12 cellular contexts compared by ENCODE assay signal in the genomic region with DNA sequence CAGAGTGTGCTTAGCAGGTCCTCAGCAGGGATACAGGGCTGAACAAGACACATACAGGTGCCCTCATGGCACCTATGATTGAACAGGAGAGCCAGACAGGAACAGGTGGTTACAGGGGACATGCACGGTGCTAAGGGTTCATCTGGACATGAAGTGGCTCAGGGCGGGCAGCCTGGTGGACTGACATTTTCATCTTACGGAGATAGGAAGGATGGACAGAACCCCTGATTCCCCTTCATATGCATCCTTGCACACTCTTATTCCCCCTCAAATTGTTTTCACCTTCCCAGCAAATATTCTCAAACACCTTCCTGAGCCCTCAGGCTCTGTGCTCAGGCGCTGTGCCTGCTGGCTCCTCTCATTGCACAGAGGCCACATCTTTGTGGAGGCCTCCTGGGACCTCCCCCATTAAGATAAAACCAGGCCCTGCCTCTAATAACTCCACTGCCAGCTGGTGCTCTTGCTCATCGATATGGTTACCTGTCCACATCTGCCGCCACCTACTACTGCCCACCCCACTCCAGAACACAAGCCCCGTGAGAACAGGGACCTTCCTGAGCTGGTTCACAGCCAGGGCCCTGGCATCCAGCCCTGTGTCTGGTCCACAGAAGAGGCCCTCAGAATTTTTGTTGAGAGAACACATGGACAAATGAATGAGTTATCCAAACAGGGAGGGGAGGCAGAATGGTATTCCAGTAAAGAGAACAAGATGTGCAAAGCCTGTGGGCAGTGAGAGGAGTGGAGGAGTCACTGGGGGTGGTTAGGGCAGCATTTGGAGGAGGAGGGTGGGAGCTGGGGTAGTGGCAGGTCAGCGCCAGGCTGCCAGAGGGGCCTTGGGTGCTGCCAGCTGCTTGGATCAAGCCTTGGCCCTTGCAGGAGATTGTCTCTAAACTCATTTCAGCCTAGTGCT.
DNase-seq lines count a peak whose midpoint lies in the region; ATAC-seq and TF ChIP-seq lines count a peak whose summit lies in the region.
"Had no signal": no experiment of that assay in that cellular context is flagged by ENCODE, and none has a peak within 500 bp of the region (broad histone marks: within the 10 kb centered on the region; RNA-seq: fewer than 3 reads in every experiment).

No MANE protein-coding gene starts in this region.

- peaks cover 31 to 40% of the 10 kb centered on the region in 2 donors for H3K4me1 ChIP-seq in ascending aorta
- H3K4me1 ChIP-seq in thoracic aorta (ENCODE audit: control insufficient read depth in 1 of 2, low read depth in 2 of 2) = peaks cover 36 to 51% of the 10 kb centered on the region in 2 donors
- no peaks in the 10 kb centered on the region for H3K4me1 ChIP-seq in naive thymus-derived CD4-positive, alpha-beta T cell (ENCODE audit: control insufficient read depth in 2 of 2, insufficient read depth in 2 of 2, low read length in 2 of 2)

- H3K36me3 ChIP-seq in ascending aorta (peaks cover 0 to 5% of the 10 kb centered on the region in 2 donors), thoracic aorta (no peaks in the 10 kb centered on the region)
- H3K36me3 ChIP-seq in naive thymus-derived CD4-positive, alpha-beta T cell (ENCODE audit: control insufficient read depth in 2 of 3, insufficient read depth in 3 of 3, low read length in 3 of 3) = no peaks in the 10 kb centered on the region

- no peak overlapping the region for H3K27ac Mint-ChIP-seq in naive thymus-derived CD4-positive, alpha-beta T cell
- H3K27ac Mint-ChIP-seq: activated T-cell treated with anti-CD3 and anti-CD28 coated beads, Interleukin-2, amount 50 U/mL, for 24 hours had no signal

- intact Hi-C loops in ascending aorta (cut with DNase I) (no loop called here), left ventricle myocardium superior (cut with micrococcal nuclease) (no loop called here)
- intact Hi-C loops in naive thymus-derived CD4-positive, alpha-beta T cell (cut with micrococcal nuclease) = no loop called here

- H3K9me3 ChIP-seq in ascending aorta (no peaks in the 10 kb centered on the region), thoracic aorta (no peaks in the 10 kb centered on the region)
- no peaks in the 10 kb centered on the region for H3K9me3 ChIP-seq in naive thymus-derived CD4-positive, alpha-beta T cell (ENCODE audit: control insufficient read depth in 2 of 3, low read length in 3 of 3)

- TF ChIP-seq CTCF in ascending aorta (IDR thresholded peaks at IDR 0.05) = no peak
- no peak for TF ChIP-seq CTCF in thoracic aorta (IDR thresholded peaks at IDR 0.05)

- H3K4me3 ChIP-seq in ascending aorta (no peak overlapping the region), thoracic aorta (no peak overlapping the region)
- no peak overlapping the region for H3K4me3 ChIP-seq in naive thymus-derived CD4-positive, alpha-beta T cell (ENCODE audit: low read length)

- H3K9me3 Mint-ChIP-seq in naive thymus-derived CD4-positive, alpha-beta T cell = no peaks in the 10 kb centered on the region
- H3K9me3 Mint-ChIP-seq: activated T-cell treated with anti-CD3 and anti-CD28 coated beads, Interleukin-2, amount 50 U/mL, for 24 hours; naive thymus-derived CD8-positive, alpha-beta T cell had no signal

- no peaks in the 10 kb centered on the region for H3K36me3 Mint-ChIP-seq in naive thymus-derived CD4-positive, alpha-beta T cell
- H3K36me3 Mint-ChIP-seq: naive thymus-derived CD8-positive, alpha-beta T cell had no signal

- CTCF ChIA-PET in naive thymus-derived CD4-positive, alpha-beta T cell (lab: Charles Lee) = no interaction called here

- H3K27ac ChIP-seq in ascending aorta (peak overlapping the region; percentile 91 to 93), thoracic aorta (peak overlapping the region; percentile 91 to 95)
- H3K27ac ChIP-seq in naive thymus-derived CD4-positive, alpha-beta T cell (ENCODE audit: low read depth, low read length) = no peak overlapping the region

- H3K4me3 Mint-ChIP-seq in naive thymus-derived CD4-positive, alpha-beta T cell = no peak overlapping the region
- H3K4me3 Mint-ChIP-seq: activated T-cell treated with anti-CD3 and anti-CD28 coated beads, Interleukin-2, amount 50 U/mL, for 24 hours; naive thymus-derived CD8-positive, alpha-beta T cell had no signal

- no peaks in the 10 kb centered on the region for H3K27me3 Mint-ChIP-seq in naive thymus-derived CD4-positive, alpha-beta T cell
- H3K27me3 Mint-ChIP-seq: activated T-cell treated with anti-CD3 and anti-CD28 coated beads, Interleukin-2, amount 50 U/mL, for 24 hours; naive thymus-derived CD8-positive, alpha-beta T cell had no signal

- no peaks in the 10 kb centered on the region for H3K27me3 ChIP-seq in ascending aorta
- no peaks in the 10 kb centered on the region for H3K27me3 ChIP-seq in thoracic aorta (replicated peaks; ENCODE audit: insufficient read depth)
- H3K27me3 ChIP-seq in naive thymus-derived CD4-positive, alpha-beta T cell (ENCODE audit: control insufficient read depth in 2 of 2, insufficient read depth in 2 of 2, low read length in 2 of 2) = no peaks in the 10 kb centered on the region

- POLR2A ChIA-PET in naive thymus-derived CD4-positive, alpha-beta T cell (lab: Charles Lee) = no interaction called here

- DNase-seq in NCI-H345 (lab: John Stamatoyannopoulos, UW) (peak; percentile 21), NCI-H345 treated with DMSO at 0.1 percent for 48 hours (lab: John Stamatoyannopoulos, UW; ENCODE audit: unreplicated experiment) (no peak), ascending aorta (ENCODE audit: low spot score in 2 of 2) (peak in 1 of 2 donors; percentile 63), left ventricle myocardium superior (peak; percentile 57), thoracic aorta (ENCODE audit: low spot score) (no peak), NCI-H146 treated with DMSO at 0.1 percent for 48 hours (lab: John Stamatoyannopoulos, UW; ENCODE audit: unreplicated experiment) (no peak)
- DNase-seq in naive thymus-derived CD4-positive, alpha-beta T cell = no peak
- DNase-seq: activated T-cell treated with anti-CD3 and anti-CD28 coated beads, Interleukin-2, amount 50 U/mL, for 24 hours; NCI-H2081 treated with DMSO at 0.1 percent for 48 hours had no signal

- peaks cover 0 to 2% (median 0%) of the 10 kb centered on the region in 7 donors for H3K4me1 Mint-ChIP-seq in naive thymus-derived CD4-positive, alpha-beta T cell
- H3K4me1 Mint-ChIP-seq: naive thymus-derived CD8-positive, alpha-beta T cell had no signal

- peak; percentile 36 for ATAC-seq in left ventricle myocardium superior
- ATAC-seq in thoracic aorta (ENCODE audit: insufficient number of reproducible peaks, low FRiP score, low read depth) = no peak
- ATAC-seq in naive thymus-derived CD4-positive, alpha-beta T cell = no peak
- no peak for ATAC-seq in HG02610 (IDR thresholded peaks at IDR 0.05; ENCODE audit: unreplicated experiment)
- ATAC-seq: HCT116 had no signal

Comparison
In these comparisons a context has a peak if more than half of its experiments do, and no peak if none do; other contexts are left out.
1. DNase-seq: peak in NCI-H345 (single experiment) and left ventricle myocardium superior (single experiment); none in NCI-H345 treated with DMSO at 0.1 percent for 48 hours (single experiment), thoracic aorta (single experiment), naive thymus-derived CD4-positive, alpha-beta T cell (0 of 9) and NCI-H146 treated with DMSO at 0.1 percent for 48 hours (single experiment).